In genomic region chr5:169548315-169548714, GRCh38 we compare ENCODE assay signal across 9 cellular contexts. TPM values are rescaled to one million over a fixed set of nuclear protein-coding genes. Genes with fewer than 3 reads are reported as not detected.
A peak's percentile ranks its signal among the peaks of the same experiment; 100 is the strongest.
DNase-seq lines count a peak whose midpoint lies in the region; ATAC-seq and TF ChIP-seq lines count a peak whose summit lies in the region.
"Had no signal": no experiment of that assay in that cellular context is flagged by ENCODE, and none has a peak within 500 bp of the region (broad histone marks: within the 10 kb centered on the region; RNA-seq: fewer than 3 reads in every experiment).

No MANE protein-coding gene starts in this region.

- no peak overlapping the region for H3K4me2 ChIP-seq in neural progenitor cell

- H3K36me3 ChIP-seq in neural progenitor cell, result no peaks in the 10 kb centered on the region
- H3K36me3 ChIP-seq: ovary had no signal

- H4K20me1 ChIP-seq in neural progenitor cell (ENCODE audit: low read depth), result no peaks in the 10 kb centered on the region

- H3K4me3 Mint-ChIP-seq in endothelial cell (ENCODE audit: unreplicated experiment) (no peak overlapping the region), neural progenitor cell (no peak overlapping the region)

- H3K4me1 ChIP-seq in neural progenitor cell, result no peaks in the 10 kb centered on the region

- H3K27me3 ChIP-seq in neural progenitor cell, result peaks cover 20% of the 10 kb centered on the region
- H3K27me3 ChIP-seq: ovary had no signal

- no peak overlapping the region for H3K27ac Mint-ChIP-seq in endothelial cell (ENCODE audit: unreplicated experiment)
- H3K27ac Mint-ChIP-seq in neural progenitor cell, result no peak overlapping the region

- H3F3A ChIP-seq in neural progenitor cell (ENCODE audit: low read depth), result no peaks in the 10 kb centered on the region

- peak; percentile 59 for DNase-seq in ELR (ENCODE audit: low read depth)
- DNase-seq in NCI-H1694 treated with DMSO at 0.1 percent for 48 hours (lab: John Stamatoyannopoulos, UW), result peak; percentile 17
- DNase-seq in endothelial cell (ENCODE audit: low spot score), result no peak
- peak; percentile 45 for DNase-seq in neural progenitor cell (ENCODE audit: low spot score)
- no peak for DNase-seq in NCI-H2081 treated with DMSO at 0.1 percent for 48 hours (lab: John Stamatoyannopoulos, UW)
- no peak for DNase-seq in activated effector memory CD4-positive, alpha-beta T cell treated with Interleukin-2 at 50 U/mL for 16 hours
- DNase-seq: ovary had no signal

- H3K27me3 Mint-ChIP-seq in endothelial cell (ENCODE audit: unreplicated experiment) (no peaks in the 10 kb centered on the region), neural progenitor cell (ENCODE audit: insufficient read depth, low read depth) (peaks cover 5% of the 10 kb centered on the region)

- H3K27ac ChIP-seq in neural progenitor cell, result no peak overlapping the region
- H3K27ac ChIP-seq: ovary had no signal

- no peak overlapping the region for H3K9ac ChIP-seq in neural progenitor cell

- H3K9me3 Mint-ChIP-seq in endothelial cell (ENCODE audit: unreplicated experiment), result no peaks in the 10 kb centered on the region
- peaks cover 3% of the 10 kb centered on the region for H3K9me3 Mint-ChIP-seq in neural progenitor cell

- H2AFZ ChIP-seq in neural progenitor cell (replicated peaks), result no peak overlapping the region

- H3K36me3 Mint-ChIP-seq in endothelial cell (ENCODE audit: low read depth, unreplicated experiment), result no peaks in the 10 kb centered on the region
- H3K36me3 Mint-ChIP-seq in neural progenitor cell, result no peaks in the 10 kb centered on the region

- no peak overlapping the region for H3K4me3 ChIP-seq in neural progenitor cell
- H3K4me3 ChIP-seq: ovary had no signal

- H3K79me2 ChIP-seq in neural progenitor cell (ENCODE audit: low read depth), result no peaks in the 10 kb centered on the region

- TF ChIP-seq CTCF in endothelial cell (IDR thresholded peaks at IDR 0.05; ENCODE audit: unreplicated experiment) (peak; percentile 28), neural progenitor cell (IDR thresholded peaks at IDR 0.05) (peak; percentile 54)

- no peak for ATAC-seq in HG02623 (IDR thresholded peaks at IDR 0.05; ENCODE audit: unreplicated experiment)
- no peak for ATAC-seq in GM19395 (IDR thresholded peaks at IDR 0.05; ENCODE audit: unreplicated experiment)

- no peaks in the 10 kb centered on the region for H3K9me3 ChIP-seq in neural progenitor cell (ENCODE audit: low read depth)
- H3K9me3 ChIP-seq: ovary had no signal

- H3K4me1 Mint-ChIP-seq in endothelial cell (ENCODE audit: unreplicated experiment) (peaks cover 8% of the 10 kb centered on the region), neural progenitor cell (peaks cover 4% of the 10 kb centered on the region)

RNA-seq across cellular contexts. Expression of gene SPDL1, which starts 35.3 kb away (rescaled TPM):
- total RNA-seq in endothelial cell (ENCODE audit: unreplicated experiment) (38.6 TPM), neural progenitor cell (ENCODE audit: low replicate concordance) (91.4 and 151 TPM in 2 replicates)

Comparison
In these comparisons a context has a peak if more than half of its experiments do, and no peak if none do; other contexts are left out.
1. DNase-seq: peak in ELR (single experiment), NCI-H1694 treated with DMSO at 0.1 percent for 48 hours (single experiment) and neural progenitor cell (single experiment); none in endothelial cell (single experiment), NCI-H2081 treated with DMSO at 0.1 percent for 48 hours (single experiment) and activated effector memory CD4-positive, alpha-beta T cell treated with Interleukin-2 at 50 U/mL for 16 hours (single experiment).